15 cellular contexts compared by ENCODE assay signal in genomic region chr14:35986219-35986573, GRCh38.
DNase-seq lines count a peak whose midpoint lies in the region; ATAC-seq lines count a peak whose summit lies in the region.
"Had no signal": no experiment of that assay in that cellular context is flagged by ENCODE, and none has a peak within 500 bp of the region (broad histone marks: within the 10 kb centered on the region; RNA-seq: fewer than 3 reads in every experiment).

No MANE protein-coding gene starts in this region.

- DNase-seq in SKM-1 treated with dmso at 0.1 percent for 144 hours (lab: John Stamatoyannopoulos, UW; ENCODE audit: unreplicated experiment): peak; percentile 41
- DNase-seq in activated CD4-positive, CD25-positive, alpha-beta regulatory T cell (lab: John Stamatoyannopoulos, UW): no peak
- DNase-seq in hippocampal formation (lab: John Stamatoyannopoulos, UW): no peak
- no peak for DNase-seq in NCI-H1436 treated with DMSO at 0.1 percent for 48 hours (lab: John Stamatoyannopoulos, UW)
- DNase-seq: activated CD4-positive, alpha-beta T cell treated with anti-CD3 and anti-CD28 coated beads, Interleukin-2, amount 10 ng/mL, durations not matched to agents 7 days and 5 days; activated naive CD8-positive, alpha-beta T cell treated with anti-CD3 and anti-CD28 coated beads, Interleukin-2, amount 10 ng/mL, durations not matched to agents 7 days and 5 days; effector memory CD8-positive, alpha-beta T cell; heart right ventricle; mucosa of descending colon; NCI-H2029 treated with DMSO at 0.1 percent for 48 hours; Right ventricle myocardium superior had no signal

- ATAC-seq in GM18517 (IDR thresholded peaks at IDR 0.05; ENCODE audit: unreplicated experiment) (peak; percentile 48), GM21390 (IDR thresholded peaks at IDR 0.05; ENCODE audit: unreplicated experiment) (peak; percentile 65), HG03175 (IDR thresholded peaks at IDR 0.05; ENCODE audit: unreplicated experiment) (peak; percentile 63), HG03196 (IDR thresholded peaks at IDR 0.05; ENCODE audit: unreplicated experiment) (no peak)
- ATAC-seq: effector memory CD8-positive, alpha-beta T cell; heart right ventricle; mucosa of descending colon had no signal
